ENCODE assay signal across 10 cellular contexts in the genomic region with DNA sequence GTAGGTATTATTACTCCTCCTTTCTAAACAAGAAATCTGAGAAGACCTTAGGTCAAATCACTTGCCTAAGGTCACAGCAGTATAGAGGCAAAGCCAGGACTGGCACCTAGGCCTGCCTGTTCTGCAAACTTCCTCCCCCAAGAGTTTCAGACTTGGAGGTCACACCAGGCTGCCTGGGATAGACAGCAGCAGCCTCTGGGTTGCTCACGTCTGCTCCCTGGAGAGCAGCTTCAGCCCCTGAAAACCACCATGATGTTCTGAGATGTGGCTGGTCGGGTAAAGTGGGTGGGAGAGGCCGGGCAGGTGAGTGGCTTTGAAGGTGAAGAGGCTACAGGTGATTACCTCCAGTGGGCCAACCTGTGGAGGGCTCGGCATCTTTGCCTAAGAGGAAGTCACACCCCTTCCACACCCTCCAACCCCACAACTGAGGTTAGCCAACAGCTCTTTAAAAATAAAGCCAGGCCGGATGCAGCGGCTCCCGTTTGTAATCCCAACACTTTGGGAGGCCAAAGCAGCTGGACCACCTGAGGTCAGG. TPM values are rescaled to one million over a fixed set of nuclear protein-coding genes. Genes with fewer than 3 reads are reported as not detected.
A peak's percentile ranks its signal among the peaks of the same experiment; 100 is the strongest.
DNase-seq lines count a peak whose midpoint lies in the region; ATAC-seq and TF ChIP-seq lines count a peak whose summit lies in the region.
"Had no signal": no experiment of that assay in that cellular context is flagged by ENCODE, and none has a peak within 500 bp of the region (broad histone marks: within the 10 kb centered on the region; RNA-seq: fewer than 3 reads in every experiment).

No MANE protein-coding gene starts in this region.

- H3K56ac ChIP-seq in IMR-90 (ENCODE audit: extremely low read depth, insufficient read depth, low read length): no peak overlapping the region

- H2AFZ ChIP-seq in IMR-90 (replicated peaks; ENCODE audit: low read length, poor library complexity) (no peak overlapping the region), hepatocyte (no peak overlapping the region)

- no peak overlapping the region for H4K91ac ChIP-seq in IMR-90 (ENCODE audit: insufficient read depth, low read depth, low read length)

- dilution Hi-C loops in IMR-90 (cut with HindIII; ENCODE audit: low sequenced_read_pairs, unreplicated experiment): no loop called here

- TF ChIP-seq RAD21 in IMR-90 (IDR thresholded peaks at IDR 0.05; ENCODE audit: low read length): no peak

- no peak for TF ChIP-seq POLR2A in IMR-90 (IDR thresholded peaks at IDR 0.05; ENCODE audit: low read depth, low read length)

- peaks cover 27 to 98% of the 10 kb centered on the region in 2 experiments for H3K79me1 ChIP-seq in IMR-90 (ENCODE audit: low read depth in 1 of 2, low read length in 2 of 2)

- H3K36me3 ChIP-seq in IMR-90 (ENCODE audit: control insufficient read depth, insufficient read depth, low read length) (no peaks in the 10 kb centered on the region; the same call in none of the 2 replicates), SK-N-MC (ENCODE audit: insufficient read depth, low read length) (no peaks in the 10 kb centered on the region), hepatocyte (replicated peaks; ENCODE audit: insufficient read depth, low read depth) (no peaks in the 10 kb centered on the region), endodermal cell (ENCODE audit: control insufficient read depth, insufficient read depth, low read length) (no peaks in the 10 kb centered on the region)

- H3K9ac ChIP-seq in IMR-90 (ENCODE audit: low read depth, low read length): no peak overlapping the region
- no peak overlapping the region for H3K9ac ChIP-seq in SK-N-MC (ENCODE audit: insufficient read length)
- H3K9ac ChIP-seq in endodermal cell (ENCODE audit: extremely low read depth, low read length, poor library complexity, severe bottlenecking): no peak overlapping the region

- ATAC-seq in IMR-90 (ENCODE audit: low read depth): no peak
- peak; percentile 18 for ATAC-seq in stimulated activated memory B cell treated with anti-CD40 and anti-IgM and Interleukin-4, amounts not matched to agents 10 μg/mL and 1 μg/mL and 100 μg/mL, for 72 hours
- ATAC-seq in GM21723 (IDR thresholded peaks at IDR 0.05; ENCODE audit: unreplicated experiment): no peak
- ATAC-seq in GM19463 (IDR thresholded peaks at IDR 0.05; ENCODE audit: unreplicated experiment): no peak

- H3K27ac ChIP-seq in IMR-90 (ENCODE audit: insufficient read depth, low read length): no peak overlapping the region
- H3K27ac ChIP-seq in SK-N-MC: peak overlapping the region; percentile 95; the same call in 1 of the 2 replicates
- H3K27ac ChIP-seq in hepatocyte: peak overlapping the region; percentile 89
- H3K27ac ChIP-seq in endodermal cell (ENCODE audit: low read depth, low read length): no peak overlapping the region

- intact Hi-C loops in IMR-90 (cut with micrococcal nuclease): loop anchor here (5.0 kb wide), 3 partner anchors 36 to 101 kb away; partner anchors contain the start of gene PTGR2

- H3K4me2 ChIP-seq in IMR-90 (ENCODE audit: low read depth, low read length) (no peak overlapping the region), hepatocyte (no peak overlapping the region)

- no peak overlapping the region for H2BK20ac ChIP-seq in IMR-90 (ENCODE audit: low read depth, low read length)

- no peak overlapping the region for H2BK5ac ChIP-seq in IMR-90 (ENCODE audit: low read depth, low read length, poor library complexity, severe bottlenecking)

- H3K9me3 Mint-ChIP-seq in stimulated activated memory B cell treated with anti-CD40 and anti-IgM and Interleukin-4, amounts not matched to agents 10 μg/mL and 1 μg/mL and 100 μg/mL, for 72 hours: no peaks in the 10 kb centered on the region
- no peaks in the 10 kb centered on the region for H3K9me3 Mint-ChIP-seq in endodermal cell

- DNase-seq in IMR-90: no peak
- DNase-seq in SK-N-MC (ENCODE audit: low read depth, low spot score): no peak
- no peak for DNase-seq in hepatocyte (ENCODE audit: low spot score)
- DNase-seq in endodermal cell: no peak
- DNase-seq: midbrain; NCI-H1417 treated with DMSO at 0.1 percent for 48 hours; stimulated activated CD4-positive, alpha-beta T cell treated with anti-CD3 and anti-CD28 coated beads, Interleukin-4, amount 100 ng/mL, for 24 hours had no signal

- no TSS peak for BruUV-seq in IMR-90 (replicated peaks; lab: Mats Ljungman, UMichigan)

- POLR2A ChIA-PET in IMR-90 (lab: Charles Lee; ENCODE audit: unreplicated experiment): no interaction called here

- H3K9me1 ChIP-seq in IMR-90 (ENCODE audit: insufficient read depth, low read length): peaks cover 66% of the 10 kb centered on the region

- peak overlapping the region; percentile 21 for H3K4me3 Mint-ChIP-seq in stimulated activated memory B cell treated with anti-CD40 and anti-IgM and Interleukin-4, amounts not matched to agents 10 μg/mL and 1 μg/mL and 100 μg/mL, for 72 hours
- H3K4me3 Mint-ChIP-seq in endodermal cell: no peak overlapping the region

- H3K4me3 ChIP-seq in IMR-90 (ENCODE audit: insufficient read depth, low read depth, low read length): no peak overlapping the region
- H3K4me3 ChIP-seq in SK-N-MC: no peak overlapping the region
- H3K4me3 ChIP-seq in hepatocyte: no peak overlapping the region
- no peak overlapping the region for H3K4me3 ChIP-seq in endodermal cell (ENCODE audit: low read length)

- H3K14ac ChIP-seq in IMR-90 (replicated peaks; ENCODE audit: low read depth, low read length): no peak overlapping the region

- peak overlapping the region; percentile 86 for H3K27ac Mint-ChIP-seq in stimulated activated memory B cell treated with anti-CD40 and anti-IgM and Interleukin-4, amounts not matched to agents 10 μg/mL and 1 μg/mL and 100 μg/mL, for 72 hours
- H3K27ac Mint-ChIP-seq in endodermal cell: no peak overlapping the region

- H3K4me1 Mint-ChIP-seq in stimulated activated memory B cell treated with anti-CD40 and anti-IgM and Interleukin-4, amounts not matched to agents 10 μg/mL and 1 μg/mL and 100 μg/mL, for 72 hours: peaks cover 97% of the 10 kb centered on the region
- H3K4me1 Mint-ChIP-seq in endodermal cell: peaks cover 52% of the 10 kb centered on the region

- no peak overlapping the region for H2BK120ac ChIP-seq in IMR-90 (ENCODE audit: low read depth, low read length)

- H3K27me3 Mint-ChIP-seq in stimulated activated memory B cell treated with anti-CD40 and anti-IgM and Interleukin-4, amounts not matched to agents 10 μg/mL and 1 μg/mL and 100 μg/mL, for 72 hours: no peaks in the 10 kb centered on the region
- H3K27me3 Mint-ChIP-seq in endodermal cell (ENCODE audit: insufficient read depth): no peaks in the 10 kb centered on the region

- H3K4ac ChIP-seq in IMR-90 (ENCODE audit: low read depth, low read length): no peak overlapping the region

- H2BK15ac ChIP-seq in IMR-90 (ENCODE audit: low read depth, low read length): no peak overlapping the region

- no peak overlapping the region for H2AK5ac ChIP-seq in IMR-90 (ENCODE audit: low read depth, low read length)

- H3K4me1 ChIP-seq in IMR-90 (ENCODE audit: control insufficient read depth, insufficient read depth, low read length) (peaks cover 62% of the 10 kb centered on the region), hepatocyte (ENCODE audit: insufficient read depth) (peaks cover 77% of the 10 kb centered on the region), endodermal cell (ENCODE audit: control insufficient read depth, insufficient read depth, low read length) (peaks cover 15% of the 10 kb centered on the region)

- no peak overlapping the region for H4K8ac ChIP-seq in IMR-90 (ENCODE audit: low read depth in 2 of 2, low read length in 2 of 2)

- WGBS in IMR-90 (ENCODE audit: extremely low coverage in 2 of 2, insufficient read length in 1 of 2), 2 experiments: 100% methylated on average over 1 of the region's 7 CpGs; no CpG with 5 or more reads in 1 of the 2 experiments
- 78% methylated on average over 7 of the region's 7 CpGs for WGBS in hepatocyte (ENCODE audit: low lambda C conversion rate, missing lambda C conversion rate)
- WGBS in endodermal cell (ENCODE audit: insufficient coverage in 1 of 2, insufficient read length in 1 of 2), 2 experiments: 86% methylated on average over 4 to 6 of the region's 7 CpGs

- in situ Hi-C loops in IMR-90 (cut with MboI; ENCODE audit: low sequenced_read_pairs): loop anchor here (5.0 kb wide), 1 partner anchor 76 kb away; no protein-coding TSS in a partner anchor

- no peaks in the 10 kb centered on the region for H3K36me3 Mint-ChIP-seq in stimulated activated memory B cell treated with anti-CD40 and anti-IgM and Interleukin-4, amounts not matched to agents 10 μg/mL and 1 μg/mL and 100 μg/mL, for 72 hours
- H3K36me3 Mint-ChIP-seq in endodermal cell (ENCODE audit: low read depth): no peaks in the 10 kb centered on the region

- TF ChIP-seq CTCF in IMR-90 (conservative IDR thresholded peaks at IDR 0.05; ENCODE audit: low read depth, low read length) (no peak), hepatocyte (IDR thresholded peaks at IDR 0.05; ENCODE audit: poor library complexity) (no peak), endodermal cell (conservative IDR thresholded peaks at IDR 0.05) (no peak)

- CTCF ChIA-PET in IMR-90 (lab: Yijun Ruan, JAX): no interaction called here

- H3K23ac ChIP-seq in IMR-90 (ENCODE audit: low read depth, low read length): peak overlapping the region; percentile 49; the same call in 1 of the 2 replicates

- H3K27me3 ChIP-seq in IMR-90 (ENCODE audit: control insufficient read depth, insufficient read depth, low read length) (no peaks in the 10 kb centered on the region), hepatocyte (no peaks in the 10 kb centered on the region), endodermal cell (ENCODE audit: control insufficient read depth, insufficient read depth, low read length, poor library complexity, severe bottlenecking) (no peaks in the 10 kb centered on the region)

- H3K9me2 ChIP-seq in hepatocyte (replicated peaks; ENCODE audit: insufficient read depth): no peaks in the 10 kb centered on the region

- no peaks in the 10 kb centered on the region for H3K9me3 ChIP-seq in IMR-90 (ENCODE audit: control insufficient read depth, insufficient read depth, low read length)
- no peaks in the 10 kb centered on the region for H3K9me3 ChIP-seq in SK-N-MC (ENCODE audit: low read depth, low read length)
- H3K9me3 ChIP-seq in hepatocyte (ENCODE audit: low read depth): no peaks in the 10 kb centered on the region
- H3K9me3 ChIP-seq in endodermal cell (ENCODE audit: control insufficient read depth, low read length): no peaks in the 10 kb centered on the region

- H3K79me2 ChIP-seq in hepatocyte: peaks cover 99% of the 10 kb centered on the region

- peaks cover 99% of the 10 kb centered on the region for H4K20me1 ChIP-seq in IMR-90 (ENCODE audit: insufficient read depth, low read length)
- peaks cover 100% of the 10 kb centered on the region for H4K20me1 ChIP-seq in hepatocyte (ENCODE audit: insufficient read depth, poor library complexity, severe bottlenecking)

- H4K5ac ChIP-seq in IMR-90 (ENCODE audit: low read depth, low read length): no peak overlapping the region

- H3K18ac ChIP-seq in IMR-90 (ENCODE audit: low read depth, low read length): no peak overlapping the region

- no peak overlapping the region for H2AK9ac ChIP-seq in IMR-90 (replicated peaks; ENCODE audit: low read depth, low read length, poor library complexity)

RNA-seq across cellular contexts. Expression of gene PNMA1, which starts 37.0 kb away (rescaled TPM):
- total RNA-seq in IMR-90 (2012; rRNA removed) (6.5 and 7.5 TPM in 2 replicates), hepatocyte (23.0 and 27.3 TPM in 2 replicates), endodermal cell (10 to 100 TPM; 66.9 to 70.4 TPM)
- polyA plus RNA-seq in IMR-90 (2012; rRNA removed) (21.0 and 28.2 TPM in 2 replicates), hepatocyte (41.2 and 45.7 TPM in 2 replicates)
- polyA plus RNA-seq in IMR-90 (2012; cell fraction: cytosol; rRNA removed): 22.6 and 27.0 TPM in 2 replicates
- polyA plus RNA-seq in IMR-90 (2012; cell fraction: nucleus; rRNA removed; ENCODE audit: low replicate concordance): 13.7 and 19.3 TPM in 2 replicates
- 114 TPM for polyA plus RNA-seq in endodermal cell (2013, experiment 1 of 2)
- polyA plus RNA-seq in endodermal cell (2013, experiment 2 of 2): 103 TPM

Comparison
In these comparisons a context has a peak if more than half of its experiments do, and no peak if none do; other contexts are left out.
1. H3K27ac ChIP-seq: peak in SK-N-MC (single experiment) and hepatocyte (single experiment); none in IMR-90 (single experiment) and endodermal cell (single experiment).